ENCODE assay signal across 1 cellular context in the genomic region with DNA sequence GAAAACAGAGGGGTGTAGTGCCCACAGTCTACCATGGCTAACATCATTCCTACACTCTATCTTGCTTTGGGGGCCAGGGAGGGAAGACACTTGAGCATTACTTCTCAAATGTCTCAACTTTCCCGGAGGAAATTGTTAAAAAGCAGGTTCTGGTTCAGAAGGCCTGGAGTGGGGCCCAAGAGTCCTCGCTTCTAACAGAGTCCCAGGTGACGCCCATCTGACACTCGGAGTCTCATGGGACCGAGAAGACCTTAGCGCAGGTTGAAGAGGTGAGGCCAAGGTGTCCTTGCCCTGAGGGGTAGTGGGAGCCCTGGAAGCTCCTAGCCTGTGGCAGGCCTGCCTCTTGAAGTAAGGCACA.
TF ChIP-seq lines count a peak whose summit lies in the region.

No MANE protein-coding gene starts in this region.

TF ChIP-seq in GM23338, 12 proteins besides CTCF, POLR2A, EP300 and RAD21 (continued from another document):
- no peak for TF ChIP-seq ZNF462 (CRISPR knock-in tag; IDR thresholded peaks at IDR 0.05)
